ENCODE assay signal across 24 cellular contexts in genomic region chr9:90995516-90995915, GRCh38.
"Had no signal": no experiment of that assay in that cellular context is flagged by ENCODE, and none has a peak within 500 bp of the region (broad histone marks: within the 10 kb centered on the region; RNA-seq: fewer than 3 reads in every experiment).

No MANE protein-coding gene starts in this region.

- H3K4me1 ChIP-seq: ascending aorta had no signal

- H3K36me3 ChIP-seq: ascending aorta, SJSA1 had no signal

- ATAC-seq: activated CD8-positive, alpha-beta T cell treated with anti-CD3 and anti-CD28 coated beads for 36 hours; activated T-cell treated with anti-CD3 and anti-CD28 coated beads, Interleukin-2, amount 50 U/mL, for 72 hours; activated T-helper 17 cell treated with anti-CD3 and anti-CD28 coated beads, Interleukin-2, amount 50 U/mL, for 72 hours; Panc1 had no signal

- H3K27me3 ChIP-seq: ascending aorta, SJSA1 had no signal

- H3K4me3 ChIP-seq: ascending aorta, SJSA1 had no signal

- H3K9me3 ChIP-seq: ascending aorta had no signal

- H3K9ac ChIP-seq: SK-N-SH had no signal

- DNase-seq: activated CD4-positive, alpha-beta T cell treated with anti-CD3 and anti-CD28 coated beads, Interleukin-2, amount 50 U/mL, for 4 hours; activated CD8-positive, alpha-beta T cell treated with anti-CD3 and anti-CD28 coated beads for 36 hours; activated effector memory CD4-positive, alpha-beta T cell treated with anti-CD3 and anti-CD28 coated beads, Interleukin-2, amount 50 U/mL, for 16 hours; activated naive CD4-positive, alpha-beta T cell; activated naive CD4-positive, alpha-beta T cell treated with anti-CD3 and anti-CD28 coated beads, Interleukin-2, amount 50 U/mL, for 16 hours; activated naive CD8-positive, alpha-beta T cell treated with anti-CD3 and anti-CD28 coated beads for 36 hours; activated T-cell treated with anti-CD3 and anti-CD28 coated beads, Interleukin-2, amount 50 U/mL, for 1 hour; activated T-cell treated with anti-CD3 and anti-CD28 coated beads, Interleukin-2, amount 50 U/mL, for 72 hours; amygdala; NCI-H1092 treated with DMSO at 0.1 percent for 48 hours; NCI-H1417; NCI-H146; NCI-H187; NCI-H2029 treated with DMSO at 0.1 percent for 48 hours; NCI-H2107; NCI-H2171; NCI-H510A treated with DMSO at 0.1 percent for 48 hours; NCI-H69; SHP77 treated with DMSO at 0.1 percent for 48 hours; SK-N-SH had no signal

- H3K4me2 ChIP-seq: SK-N-SH had no signal

- H3K27ac ChIP-seq: ascending aorta, SJSA1 had no signal
